Comparison of ENCODE assay signal across 13 cellular contexts in the genomic region with DNA sequence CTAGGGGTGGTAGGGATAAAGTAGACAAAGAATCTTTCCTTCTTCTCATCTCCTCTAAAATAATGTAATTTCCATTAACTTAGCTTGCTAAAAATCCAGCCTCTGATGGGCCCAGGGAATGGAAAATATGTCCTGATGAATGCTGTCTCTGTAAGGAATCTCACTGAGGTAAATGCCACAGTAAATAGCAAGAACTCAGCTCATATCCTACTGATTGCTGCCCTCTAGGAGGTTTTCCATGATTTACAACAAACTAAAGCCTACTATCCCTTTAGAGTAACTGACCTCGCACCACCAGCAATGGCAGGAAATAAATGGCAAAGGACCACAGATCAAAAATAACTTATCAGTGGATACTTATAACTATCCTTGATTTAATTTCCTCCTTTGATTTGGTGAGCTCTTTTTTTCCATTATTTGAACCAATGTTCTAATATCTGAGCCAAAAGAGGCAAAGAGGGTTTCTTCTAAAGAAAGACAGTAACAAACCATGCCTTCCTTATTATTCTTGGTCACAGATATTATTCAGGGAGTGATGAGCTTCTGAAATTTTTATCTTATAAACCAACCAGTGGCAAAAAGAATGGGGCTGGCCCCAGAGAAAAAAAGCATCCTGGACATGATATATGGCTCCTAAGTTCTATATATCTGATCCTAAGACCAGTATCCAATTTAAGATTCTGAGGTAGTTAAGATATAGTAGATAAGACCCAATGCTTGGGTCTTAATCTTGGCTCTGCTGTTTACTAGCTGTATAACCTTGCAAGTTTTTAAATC. TPM values are rescaled to one million over a fixed set of nuclear protein-coding genes. Genes with fewer than 3 reads are reported as not detected.
DNase-seq lines count a peak whose midpoint lies in the region; ATAC-seq and TF ChIP-seq lines count a peak whose summit lies in the region.
"Had no signal": no experiment of that assay in that cellular context is flagged by ENCODE, and none has a peak within 500 bp of the region (broad histone marks: within the 10 kb centered on the region; RNA-seq: fewer than 3 reads in every experiment).

No MANE protein-coding gene starts in this region.

- no peak overlapping the region for H4K91ac ChIP-seq in neuronal stem cell (ENCODE audit: low read depth, low read length, poor library complexity)

- H3K18ac ChIP-seq in neuronal stem cell (ENCODE audit: low read length): no peak overlapping the region

- WGBS in neuronal stem cell (ENCODE audit: extremely low coverage in 2 of 2, insufficient read length in 2 of 2, insufficient replicate concordance in 1 of 2), 2 donors: no CpG with 5 or more reads among the region's 1 CpG
- WGBS in upper lobe of left lung, 2 donors: 87 to 96% methylated on average over 1 of the region's 1 CpG

- no peaks in the 10 kb centered on the region for H3K79me2 ChIP-seq in GM23338 (replicated peaks; ENCODE audit: insufficient read depth)

- H2BK15ac ChIP-seq in neuronal stem cell (ENCODE audit: low read length): no peak overlapping the region

- no peak overlapping the region for H3K23ac ChIP-seq in neuronal stem cell (ENCODE audit: low read depth, low read length, poor library complexity)

- H2BK120ac ChIP-seq in neuronal stem cell (ENCODE audit: low read depth, low read length): no peak overlapping the region

- H3K9me2 ChIP-seq in GM23338 (ENCODE audit: insufficient read depth): no peaks in the 10 kb centered on the region

- no peak overlapping the region for H2BK5ac ChIP-seq in neuronal stem cell (ENCODE audit: low read length)

- no peak overlapping the region for H3K4me3 ChIP-seq in GM23338
- no peak overlapping the region for H3K4me3 ChIP-seq in NT2/D1 (ENCODE audit: insufficient read length, low read depth)
- H3K4me3 ChIP-seq in epithelial cell of proximal tubule (ENCODE audit: low read depth, low read length): no peak overlapping the region
- H3K4me3 ChIP-seq in neuronal stem cell (ENCODE audit: low read length in 2 of 2): no peak overlapping the region
- no peak overlapping the region for H3K4me3 ChIP-seq in upper lobe of left lung

- no peak overlapping the region for H3K27ac ChIP-seq in GM23338 (ENCODE audit: low read depth)
- H3K27ac ChIP-seq in neuronal stem cell (replicated peaks; ENCODE audit: low read length): no peak overlapping the region
- H3K27ac ChIP-seq in upper lobe of left lung: no peak overlapping the region

- H2AFZ ChIP-seq in GM23338: no peak overlapping the region
- no peak overlapping the region for H2AFZ ChIP-seq in neuronal stem cell (ENCODE audit: low read length)

- H3F3A ChIP-seq in GM23338 (replicated peaks; ENCODE audit: low read depth): no peaks in the 10 kb centered on the region

- H4K20me1 ChIP-seq in GM23338 (replicated peaks; ENCODE audit: insufficient read depth): 0 out of 2 replicates have a peak, but pooled peaks cover 7% of the 10 kb centered on the region

- no peak for TF ChIP-seq EP300 in upper lobe of left lung (IDR thresholded peaks at IDR 0.05)

- peak; percentile 47; the same call in 2 of the 3 replicates for ATAC-seq in GM23338
- no peak for ATAC-seq in upper lobe of left lung (ENCODE audit: low FRiP score in 2 of 2)
- ATAC-seq in activated naive CD4-positive, alpha-beta T cell treated with anti-CD3 and anti-CD28 coated beads, Interleukin-2, amount 50 U/mL, for 72 hours: no peak

- TF ChIP-seq CTCF in GM23338 (conservative IDR thresholded peaks at IDR 0.05; ENCODE audit: low read depth in 2 of 2) (peak; percentile 36 to 56), epithelial cell of proximal tubule (conservative IDR thresholded peaks at IDR 0.05; ENCODE audit: low read depth, low read length) (peak; percentile 20), upper lobe of left lung (IDR thresholded peaks at IDR 0.05) (no peak)

- H3K9me3 Mint-ChIP-seq in GM23338: no peaks in the 10 kb centered on the region
- peaks cover 2 to 13% of the 10 kb centered on the region in 2 donors for H3K9me3 Mint-ChIP-seq in activated naive CD4-positive, alpha-beta T cell treated with anti-CD3 and anti-CD28 coated beads, Interleukin-2, amount 50 U/mL, for 72 hours

- H3K4me1 ChIP-seq in GM23338 (ENCODE audit: insufficient read depth) (no peaks in the 10 kb centered on the region), NT2/D1 (ENCODE audit: insufficient read depth, insufficient read length) (no peaks in the 10 kb centered on the region), neuronal stem cell (ENCODE audit: control insufficient read depth in 2 of 2, insufficient read depth in 1 of 2, low read depth in 1 of 2, low read length in 2 of 2) (no peaks in the 10 kb centered on the region), upper lobe of left lung (no peaks in the 10 kb centered on the region)

- H3K27me3 ChIP-seq in GM23338 (ENCODE audit: insufficient read depth) (no peaks in the 10 kb centered on the region), NT2/D1 (ENCODE audit: insufficient read depth, insufficient read length) (no peaks in the 10 kb centered on the region), neuronal stem cell (ENCODE audit: control insufficient read depth in 3 of 3, insufficient read depth in 3 of 3, low read depth in 1 of 3, low read length in 3 of 3) (no peaks in the 10 kb centered on the region), upper lobe of left lung (no peaks in the 10 kb centered on the region)

- H3K4ac ChIP-seq in neuronal stem cell (ENCODE audit: low read length): no peak overlapping the region

- no peak overlapping the region for H3K14ac ChIP-seq in neuronal stem cell (ENCODE audit: low read length)

- no peaks in the 10 kb centered on the region for H3K27me3 Mint-ChIP-seq in GM23338 (ENCODE audit: insufficient read depth, low read depth, poor library complexity)
- H3K27me3 Mint-ChIP-seq: activated naive CD4-positive, alpha-beta T cell treated with anti-CD3 and anti-CD28 coated beads, Interleukin-2, amount 10 ng/mL, durations not matched to agents 7 days and 5 days had no signal

- DNase-seq in GM23338 (ENCODE audit: low spot score) (peak; percentile 48), NT2/D1 (ENCODE audit: low read depth, low spot score) (peak; percentile 5), epithelial cell of proximal tubule (ENCODE audit: low read depth) (no peak), neuronal stem cell (ENCODE audit: low spot score) (peak; percentile 33), C1 segment of cervical spinal cord (lab: John Stamatoyannopoulos, UW) (no peak), upper lobe of left lung (no peak)
- no peak for DNase-seq in activated naive CD4-positive, alpha-beta T cell treated with anti-CD3 and anti-CD28 coated beads, Interleukin-2, amount 50 U/mL, for 72 hours (ENCODE audit: low spot score in 2 of 2)
- DNase-seq: activated CD4-positive, alpha-beta T cell treated with anti-CD3 and anti-CD28 coated beads for 1 hour; activated naive CD4-positive, alpha-beta T cell treated with anti-CD3 and anti-CD28 coated beads, Interleukin-2, amount 10 ng/mL, durations not matched to agents 7 days and 5 days; cerebellar nuclear complex; Kasumi-1; NCI-H187 had no signal

- H2BK12ac ChIP-seq in neuronal stem cell (ENCODE audit: low read length): no peak overlapping the region

- no peak for TF ChIP-seq POLR2A in upper lobe of left lung (IDR thresholded peaks at IDR 0.05)

- H3K36me3 ChIP-seq in GM23338 (ENCODE audit: insufficient read depth) (peaks cover 40% of the 10 kb centered on the region), NT2/D1 (ENCODE audit: insufficient read depth, insufficient read length, low read length) (peaks cover 78% of the 10 kb centered on the region), neuronal stem cell (replicated peaks in 1 of 2; ENCODE audit: control insufficient read depth in 2 of 2, insufficient read depth in 2 of 2, low read length in 2 of 2) (peaks cover 6 to 91% of the 10 kb centered on the region in 2 donors), upper lobe of left lung (peaks cover 17 to 86% (median 49%) of the 10 kb centered on the region in 4 donors)

- no peaks in the 10 kb centered on the region for H3K79me1 ChIP-seq in neuronal stem cell (ENCODE audit: low read depth, low read length)

- H3K9me3 ChIP-seq in NT2/D1 (ENCODE audit: insufficient read depth, low read length): peaks cover 14% of the 10 kb centered on the region
- H3K9me3 ChIP-seq in neuronal stem cell (replicated peaks in 1 of 2; ENCODE audit: control insufficient read depth in 2 of 2, insufficient read depth in 1 of 2, low read depth in 1 of 2, low read length in 2 of 2): peaks cover 0 to 24% of the 10 kb centered on the region in 2 donors
- no peaks in the 10 kb centered on the region for H3K9me3 ChIP-seq in upper lobe of left lung

- H3K4me1 Mint-ChIP-seq in GM23338: no peaks in the 10 kb centered on the region
- H3K4me1 Mint-ChIP-seq: activated naive CD4-positive, alpha-beta T cell treated with anti-CD3 and anti-CD28 coated beads, Interleukin-2, amount 10 ng/mL, durations not matched to agents 7 days and 5 days had no signal

- H3K4me2 ChIP-seq in GM23338 (no peak overlapping the region), neuronal stem cell (ENCODE audit: insufficient read depth, low read length, poor library complexity, severe bottlenecking) (no peak overlapping the region)

- no peak overlapping the region for H2AK5ac ChIP-seq in neuronal stem cell (ENCODE audit: low read depth, low read length)

- no peak overlapping the region for H3K9ac ChIP-seq in NT2/D1 (ENCODE audit: insufficient read length, low read depth)
- H3K9ac ChIP-seq in neuronal stem cell (ENCODE audit: low read depth, low read length, poor library complexity): no peak overlapping the region

- H3K4me3 Mint-ChIP-seq in GM23338: no peak overlapping the region
- H3K4me3 Mint-ChIP-seq: activated naive CD4-positive, alpha-beta T cell treated with anti-CD3 and anti-CD28 coated beads, Interleukin-2, amount 10 ng/mL, durations not matched to agents 7 days and 5 days had no signal

- no peak overlapping the region for H3K27ac Mint-ChIP-seq in GM23338
- H3K27ac Mint-ChIP-seq in activated naive CD4-positive, alpha-beta T cell treated with anti-CD3 and anti-CD28 coated beads, Interleukin-2, amount 50 U/mL, for 72 hours: no peak overlapping the region
- H3K27ac Mint-ChIP-seq: activated naive CD4-positive, alpha-beta T cell treated with anti-CD3 and anti-CD28 coated beads, Interleukin-2, amount 10 ng/mL, durations not matched to agents 7 days and 5 days had no signal

- H4K8ac ChIP-seq in neuronal stem cell (ENCODE audit: low read depth, low read length): no peak overlapping the region

- peaks cover 60% of the 10 kb centered on the region for H3K36me3 Mint-ChIP-seq in GM23338 (ENCODE audit: low read depth)
- peaks cover 33 to 40% of the 10 kb centered on the region in 2 donors for H3K36me3 Mint-ChIP-seq in activated naive CD4-positive, alpha-beta T cell treated with anti-CD3 and anti-CD28 coated beads, Interleukin-2, amount 50 U/mL, for 72 hours

RNA-seq across cellular contexts. Expression of a gene that starts 43.7 kb away (rescaled TPM):
- 23.7 and 27.7 TPM in 2 replicates for total RNA-seq in GM23338 (2014; rRNA removed; shearing (Covaris generic))
- 7.6 and 8.6 TPM in 2 replicates for polyA plus RNA-seq in GM23338 (2016; fragmentation: Nextera tagmentation; extraction: Ambion mirVana)
- total RNA-seq in epithelial cell of proximal tubule (10.3 and 15.5 TPM in 2 replicates), upper lobe of left lung (10 to 100 TPM in 4 of 6 donors, 1 to 10 TPM in 2; 6.3 to 27.3 (median 13.5) TPM)
- polyA plus RNA-seq in neuronal stem cell (2013, experiment 1 of 2): 20.2 TPM
- polyA plus RNA-seq in neuronal stem cell (2013, experiment 2 of 2): 20.8 TPM
- total RNA-seq in activated naive CD4-positive, alpha-beta T cell treated with anti-CD3 and anti-CD28 coated beads, Interleukin-2, amount 50 U/mL, for 72 hours: 10 to 100 TPM; 39.9 to 69.8 TPM

RNA-seq across cellular contexts. Expression of a gene that starts 57.0 kb away (rescaled TPM):
- total RNA-seq in GM23338 (2014; rRNA removed; shearing (Covaris generic)): 78.6 and 82.5 TPM in 2 replicates
- 47.2 and 52.4 TPM in 2 replicates for polyA plus RNA-seq in GM23338 (2016; fragmentation: Nextera tagmentation; extraction: Ambion mirVana)
- 23.9 and 42.5 TPM in 2 replicates for total RNA-seq in epithelial cell of proximal tubule
- polyA plus RNA-seq in neuronal stem cell (2013, experiment 1 of 2): 68.0 TPM
- polyA plus RNA-seq in neuronal stem cell (2013, experiment 2 of 2): 69.3 TPM
- total RNA-seq in upper lobe of left lung: 10 to 100 TPM; 21.4 to 52.4 (median 36.3) TPM
- total RNA-seq in activated naive CD4-positive, alpha-beta T cell treated with anti-CD3 and anti-CD28 coated beads, Interleukin-2, amount 50 U/mL, for 72 hours: 10 to 100 TPM; 80.3 to 81.3 TPM

RNA-seq across cellular contexts. Expression of a gene that starts 57.9 kb away (rescaled TPM):
- 24.6 and 31.8 TPM in 2 replicates for total RNA-seq in GM23338 (2014; rRNA removed; shearing (Covaris generic))
- polyA plus RNA-seq in GM23338 (2016; fragmentation: Nextera tagmentation; extraction: Ambion mirVana): 5.9 and 7.0 TPM in 2 replicates
- total RNA-seq in epithelial cell of proximal tubule (0.69 and 3.2 TPM in 2 replicates), upper lobe of left lung (under 1 TPM in 1 of 6 donors, not detected in 5; 0.34 TPM)
- 481 TPM for polyA plus RNA-seq in neuronal stem cell (2013, experiment 1 of 2)
- 461 TPM for polyA plus RNA-seq in neuronal stem cell (2013, experiment 2 of 2)
- not detected for total RNA-seq in activated naive CD4-positive, alpha-beta T cell treated with anti-CD3 and anti-CD28 coated beads, Interleukin-2, amount 50 U/mL, for 72 hours
- total RNA-seq: glomerular endothelial cell had no signal

Comparison
In these comparisons a context has a peak if more than half of its experiments do, and no peak if none do; other contexts are left out.
1. DNase-seq: peak in GM23338 (single experiment), NT2/D1 (single experiment) and neuronal stem cell (single experiment); none in epithelial cell of proximal tubule (single experiment), C1 segment of cervical spinal cord (0 of 14), upper lobe of left lung (0 of 2) and activated naive CD4-positive, alpha-beta T cell treated with anti-CD3 and anti-CD28 coated beads, Interleukin-2, amount 50 U/mL, for 72 hours (0 of 2).
2. CTCF ChIP-seq: peak in GM23338 (2 of 2) and epithelial cell of proximal tubule (single experiment); none in upper lobe of left lung (0 of 6).